ENCODE assay signal across 21 cellular contexts in the genomic region with DNA sequence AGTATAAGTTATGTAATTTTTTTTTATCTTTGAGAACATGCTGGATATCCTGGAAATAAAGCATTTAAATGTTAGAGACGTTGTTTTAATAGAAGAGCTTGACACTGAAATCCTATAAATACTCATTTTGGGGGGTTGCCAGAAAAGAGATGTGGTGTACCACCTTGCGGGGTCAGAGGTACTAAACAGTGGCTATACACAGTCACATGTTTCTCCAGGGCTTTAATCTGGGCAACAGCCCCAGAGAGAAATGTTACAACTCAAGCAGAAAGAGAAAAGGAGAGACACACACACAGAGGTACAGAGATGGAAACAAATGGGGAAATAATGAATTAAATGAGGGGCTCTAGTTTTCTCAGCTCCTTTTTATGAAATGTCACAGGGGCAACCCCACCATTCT.
DNase-seq lines count a peak whose midpoint lies in the region; ATAC-seq, FAIRE-seq and TF ChIP-seq lines count a peak whose summit lies in the region.
"Had no signal": no experiment of that assay in that cellular context is flagged by ENCODE, and none has a peak within 500 bp of the region (broad histone marks: within the 10 kb centered on the region; RNA-seq: fewer than 3 reads in every experiment).

No MANE protein-coding gene starts in this region.

- peaks cover 42% of the 10 kb centered on the region for H4K20me1 ChIP-seq in astrocyte (ENCODE audit: insufficient read depth, low read length)

- FAIRE-seq in astrocyte (lab: Jason Lieb, UNC) = no peak
- FAIRE-seq: GM12878, GM19239, H54 had no signal

- H3K4me3 ChIP-seq in astrocyte (ENCODE audit: insufficient read depth, low read depth, low read length) (no peak overlapping the region), retinal pigment epithelial cell (ENCODE audit: low read length) (no peak overlapping the region)
- H3K4me3 ChIP-seq: GM12878, GM23338 had no signal

- no peak overlapping the region for H3K4me3 Mint-ChIP-seq in astrocyte (ENCODE audit: unreplicated experiment)
- H3K4me3 Mint-ChIP-seq in endothelial cell (ENCODE audit: unreplicated experiment) = peak overlapping the region; percentile 68
- H3K4me3 Mint-ChIP-seq: B cell; CD4-positive, alpha-beta T cell; GM23338 had no signal

- TF ChIP-seq CTCF in astrocyte (IDR thresholded peaks at IDR 0.05; ENCODE audit: insufficient read depth, low read depth, low read length) = no peak
- TF ChIP-seq CTCF in endothelial cell (IDR thresholded peaks at IDR 0.05; ENCODE audit: unreplicated experiment) = no peak
- TF ChIP-seq CTCF in retinal pigment epithelial cell (conservative IDR thresholded peaks at IDR 0.05; ENCODE audit: low read depth, low read length) = no peak

- no peak overlapping the region for H3K9ac ChIP-seq in astrocyte (ENCODE audit: low read length)

- H3K36me3 ChIP-seq in astrocyte (ENCODE audit: insufficient read depth, low read length) = no peaks in the 10 kb centered on the region

- intact Hi-C loops in left ventricle myocardium superior (cut with micrococcal nuclease) = no loop called here
- intact Hi-C loops in Right ventricle myocardium inferior (cut with DNase I) = no loop called here

- peaks cover 84% of the 10 kb centered on the region for H3K79me2 ChIP-seq in astrocyte (ENCODE audit: insufficient read depth, low read length)

- H3K27ac Mint-ChIP-seq in astrocyte (ENCODE audit: unreplicated experiment) (peak overlapping the region; percentile 4), endothelial cell (ENCODE audit: unreplicated experiment) (peak overlapping the region; percentile 5)
- H3K27ac Mint-ChIP-seq: B cell; CD4-positive, alpha-beta T cell; GM23338 had no signal

- no peak for DNase-seq in left ventricle myocardium superior
- no peak for DNase-seq in Right ventricle myocardium inferior (ENCODE audit: missing footprints)
- DNase-seq in astrocyte (ENCODE audit: low read depth) = no peak
- DNase-seq in endothelial cell (ENCODE audit: low spot score) = no peak
- DNase-seq in retinal pigment epithelial cell (ENCODE audit: low read depth) = peak; percentile 54
- no peak for DNase-seq in NCI-H2171 treated with DMSO at 0.1 percent for 48 hours (lab: John Stamatoyannopoulos, UW)
- no peak for DNase-seq in SHP77 (lab: John Stamatoyannopoulos, UW)
- DNase-seq: Caco-2; CD4-positive, alpha-beta T cell; DMS153; DMS79; GF-D8; HCEC 1CT had no signal

- no peaks in the 10 kb centered on the region for H3K27me3 Mint-ChIP-seq in astrocyte (ENCODE audit: low read depth, unreplicated experiment)
- peaks cover 4% of the 10 kb centered on the region for H3K27me3 Mint-ChIP-seq in endothelial cell (ENCODE audit: unreplicated experiment)

- ATAC-seq in left ventricle myocardium superior (peak; percentile 54), Right ventricle myocardium inferior (no peak), HG03280 (IDR thresholded peaks at IDR 0.05; ENCODE audit: unreplicated experiment) (no peak)
- ATAC-seq: GM12878, GM23338 had no signal

- H3K4me1 ChIP-seq in astrocyte (ENCODE audit: insufficient read depth, low read length) = peaks cover 4% of the 10 kb centered on the region
- H3K4me1 ChIP-seq: Caco-2 had no signal

- no peaks in the 10 kb centered on the region for H3K9me3 ChIP-seq in astrocyte (ENCODE audit: insufficient read depth, low read depth, low read length)
- H3K9me3 ChIP-seq: Caco-2 had no signal

- H3K4me1 Mint-ChIP-seq in astrocyte (ENCODE audit: low read depth, unreplicated experiment) (peaks cover 33% of the 10 kb centered on the region), endothelial cell (ENCODE audit: unreplicated experiment) (peaks cover 64% of the 10 kb centered on the region)
- H3K4me1 Mint-ChIP-seq: B cell had no signal

- no peak overlapping the region for H3K27ac ChIP-seq in astrocyte (ENCODE audit: low read depth, low read length)
- H3K27ac ChIP-seq: C4-2B, HL-60 had no signal

- H2AFZ ChIP-seq in astrocyte (ENCODE audit: low read depth, low read length) = no peak overlapping the region
- H2AFZ ChIP-seq: GM23338 had no signal

- no peaks in the 10 kb centered on the region for H3K9me3 Mint-ChIP-seq in astrocyte (ENCODE audit: unreplicated experiment)
- H3K9me3 Mint-ChIP-seq in endothelial cell (ENCODE audit: unreplicated experiment) = no peaks in the 10 kb centered on the region
- H3K9me3 Mint-ChIP-seq: CD4-positive, alpha-beta T cell; GM23338 had no signal

- peaks cover 6% of the 10 kb centered on the region for H3K36me3 Mint-ChIP-seq in astrocyte (ENCODE audit: low read depth, unreplicated experiment)
- H3K36me3 Mint-ChIP-seq in endothelial cell (ENCODE audit: low read depth, unreplicated experiment) = peaks cover 6% of the 10 kb centered on the region

- no peaks in the 10 kb centered on the region for H3K27me3 ChIP-seq in astrocyte (ENCODE audit: insufficient read depth, low read length)

- no peak overlapping the region for H3K4me2 ChIP-seq in astrocyte (ENCODE audit: low read length)
- H3K4me2 ChIP-seq: GM23338 had no signal
